ENCODE assay signal across 1 cellular context in the genomic region with DNA sequence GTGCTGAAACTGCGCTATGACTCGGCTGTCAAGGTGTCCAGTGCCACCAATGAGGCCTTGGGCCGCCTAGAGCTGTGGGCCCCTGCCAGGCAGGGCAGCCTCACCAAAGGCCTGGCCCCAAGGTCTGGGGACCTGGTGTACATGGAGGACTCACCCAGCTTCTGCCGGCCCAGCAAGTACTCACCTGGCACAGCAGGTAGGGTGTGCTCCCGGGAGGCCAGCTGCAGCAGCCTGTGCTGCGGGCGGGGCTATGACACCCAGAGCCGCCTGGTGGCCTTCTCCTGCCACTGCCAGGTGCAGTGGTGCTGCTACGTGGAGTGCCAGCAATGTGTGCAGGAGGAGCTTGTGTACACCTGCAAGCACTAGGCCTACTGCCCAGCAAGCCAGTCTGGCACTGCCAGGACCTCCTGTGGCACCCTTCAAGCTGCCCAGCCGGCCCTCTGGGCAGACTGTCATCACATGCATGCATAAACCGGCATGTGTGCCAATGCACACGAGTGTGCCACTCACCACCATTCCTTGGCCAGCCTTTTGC.
TF ChIP-seq lines count a peak whose summit lies in the region.

No MANE protein-coding gene starts in this region.

TF ChIP-seq in GM12878, 131 proteins besides CTCF, POLR2A, EP300 and RAD21:
- TF ChIP-seq TCF3 (IDR thresholded peaks at IDR 0.05; ENCODE audit: borderline replicate concordance, insufficient read depth, low read depth, low read length) (0 out of 2 replicates have a peak, but pooled peaks have one; percentile 53), ATF3 (IDR thresholded peaks at IDR 0.05; ENCODE audit: borderline replicate concordance, extremely low read depth, low read depth, low read length) (no peak), SPI1 (IDR thresholded peaks at IDR 0.05; ENCODE audit: borderline replicate concordance, insufficient read depth, low read depth, low read length) (no peak), SMC3 (IDR thresholded peaks at IDR 0.05; ENCODE audit: borderline replicate concordance, low read length) (peak; percentile 42; the same call in 1 of the 2 replicates), CBX3 (IDR thresholded peaks at IDR 0.05; ENCODE audit: borderline replicate concordance, low read depth) (no peak)
- TF ChIP-seq, protein P1, sequence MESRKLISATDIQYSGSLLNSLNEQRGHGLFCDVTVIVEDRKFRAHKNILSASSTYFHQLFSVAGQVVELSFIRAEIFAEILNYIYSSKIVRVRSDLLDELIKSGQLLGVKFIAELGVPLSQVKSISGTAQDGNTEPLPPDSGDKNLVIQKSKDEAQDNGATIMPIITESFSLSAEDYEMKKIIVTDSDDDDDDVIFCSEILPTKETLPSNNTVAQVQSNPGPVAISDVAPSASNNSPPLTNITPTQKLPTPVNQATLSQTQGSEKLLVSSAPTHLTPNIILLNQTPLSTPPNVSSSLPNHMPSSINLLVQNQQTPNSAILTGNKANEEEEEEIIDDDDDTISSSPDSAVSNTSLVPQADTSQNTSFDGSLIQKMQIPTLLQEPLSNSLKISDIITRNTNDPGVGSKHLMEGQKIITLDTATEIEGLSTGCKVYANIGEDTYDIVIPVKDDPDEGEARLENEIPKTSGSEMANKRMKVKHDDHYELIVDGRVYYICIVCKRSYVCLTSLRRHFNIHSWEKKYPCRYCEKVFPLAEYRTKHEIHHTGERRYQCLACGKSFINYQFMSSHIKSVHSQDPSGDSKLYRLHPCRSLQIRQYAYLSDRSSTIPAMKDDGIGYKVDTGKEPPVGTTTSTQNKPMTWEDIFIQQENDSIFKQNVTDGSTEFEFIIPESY (IDR thresholded peaks at IDR 0.05), result no peak
